In the genomic region with DNA sequence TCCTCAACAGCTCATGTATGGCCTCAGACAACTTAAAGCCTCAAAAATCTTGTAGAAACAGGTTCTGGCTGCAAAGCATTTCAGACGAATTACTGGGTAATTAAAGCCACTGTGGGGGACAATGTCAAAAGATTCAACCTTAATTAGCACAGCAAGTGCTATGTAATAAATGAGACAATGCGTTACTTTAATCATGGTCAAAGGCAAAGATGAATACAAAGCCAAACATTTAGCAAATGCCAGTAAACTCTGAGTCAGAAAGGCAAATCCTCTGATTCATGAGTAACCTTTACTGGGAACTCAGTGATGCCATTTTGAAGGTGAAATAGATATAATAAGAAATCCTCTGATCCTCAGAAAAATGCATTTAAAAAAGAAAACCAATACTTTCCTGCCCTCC, we compare ENCODE assay signal across 1 cellular context.
TF ChIP-seq lines count a peak whose summit lies in the region.

No MANE protein-coding gene starts in this region.

TF ChIP-seq in H1, 55 proteins besides CTCF, POLR2A, EP300 and RAD21 (continued from another document):
- TF ChIP-seq NRF1 (IDR thresholded peaks at IDR 0.05; ENCODE audit: low read depth, low read length) (no peak), RFX5 (IDR thresholded peaks at IDR 0.05; ENCODE audit: borderline replicate concordance, low read depth, low read length) (no peak), TCF12 (IDR thresholded peaks at IDR 0.05; ENCODE audit: low read depth, low read length) (no peak), RBBP5 (IDR thresholded peaks at IDR 0.05; ENCODE audit: borderline replicate concordance, low read depth, low read length) (no peak), POU5F1 (IDR thresholded peaks at IDR 0.05; ENCODE audit: low read depth, low read length) (no peak)
